Comparison of ENCODE assay signal across 9 cellular contexts in genomic region chr11:60762851-60763691, GRCh38. TPM values are rescaled to one million over a fixed set of nuclear protein-coding genes. Genes with fewer than 3 reads are reported as not detected.
DNase-seq lines count a peak whose midpoint lies in the region; ATAC-seq, FAIRE-seq and TF ChIP-seq lines count a peak whose summit lies in the region.
"Had no signal": no experiment of that assay in that cellular context is flagged by ENCODE, and none has a peak within 500 bp of the region (broad histone marks: within the 10 kb centered on the region; RNA-seq: fewer than 3 reads in every experiment).

No MANE protein-coding gene starts in this region.

- DNase-seq in activated T-cell treated with anti-CD3 and anti-CD28 coated beads, Interleukin-2, amount 50 U/mL, for 72 hours: no peak
- no peak for DNase-seq in activated T-cell treated with anti-CD3 and anti-CD28 coated beads, Interleukin-2, amount 50 U/mL, for 1 hour
- DNase-seq in HCT116 (ENCODE audit: low read depth, low spot score): peak; percentile 7
- DNase-seq in NAMALWA (ENCODE audit: low spot score): peak; percentile 75
- DNase-seq in fibroblast of pulmonary artery (ENCODE audit: low read depth): no peak
- DNase-seq in H54 (ENCODE audit: insufficient read length, low spot score): no peak
- no peak for DNase-seq in gastrocnemius medialis
- no peak for DNase-seq in A172 (ENCODE audit: low spot score)

- no peak overlapping the region for H3K4me3 Mint-ChIP-seq in activated T-cell treated with anti-CD3 and anti-CD28 coated beads, Interleukin-2, amount 50 U/mL, for 72 hours
- H3K4me3 Mint-ChIP-seq: central memory CD8-positive, alpha-beta T cell had no signal

- H3K9me2 ChIP-seq in HCT116 (ENCODE audit: insufficient read depth): no peaks in the 10 kb centered on the region

- no peaks in the 10 kb centered on the region for H3K9me3 ChIP-seq in HCT116 (ENCODE audit: control insufficient read depth in 1 of 2, insufficient read depth in 1 of 2, low read depth in 1 of 2, low read length in 2 of 2)
- H3K9me3 ChIP-seq in gastrocnemius medialis: no peaks in the 10 kb centered on the region

- H3K36me3 Mint-ChIP-seq in activated T-cell treated with anti-CD3 and anti-CD28 coated beads, Interleukin-2, amount 50 U/mL, for 72 hours (ENCODE audit: insufficient read depth in 2 of 2): no peaks in the 10 kb centered on the region

- H2AFZ ChIP-seq in HCT116 (ENCODE audit: low read depth, low read length, poor library complexity, severe bottlenecking): no peak overlapping the region

- H3K9ac ChIP-seq in HCT116 (ENCODE audit: low read length): no peak overlapping the region

- peaks cover 40% of the 10 kb centered on the region for H3K27me3 Mint-ChIP-seq in activated T-cell treated with anti-CD3 and anti-CD28 coated beads, Interleukin-2, amount 50 U/mL, for 72 hours (ENCODE audit: low read depth)

- POLR2A ChIA-PET in HCT116 (lab: Charles Lee): no interaction called here

- RAD21 ChIA-PET in HCT116 (lab: Charles Lee; ENCODE audit: low non-redundant PET in 1 of 2, low total read pairs in 2 of 2, uncharacterized antibody in 2 of 2, unreplicated experiment in 2 of 2): interaction anchor here in 1 of 2 experiments (0.9 kb wide), 2 partner anchors 12 to 105 kb away, joined by 3 read pairs; no protein-coding TSS in a partner anchor

- TF ChIP-seq RAD21 in HCT116 (IDR thresholded peaks at IDR 0.05; ENCODE audit: low read depth): peak; percentile 21; the same call in 1 of the 2 replicates

- H3K4me2 ChIP-seq in HCT116 (ENCODE audit: low read length): no peak overlapping the region

- no peaks in the 10 kb centered on the region for H3K79me2 ChIP-seq in HCT116 (ENCODE audit: insufficient read depth, low read length)

- no peak overlapping the region for H3K27ac Mint-ChIP-seq in activated T-cell treated with anti-CD3 and anti-CD28 coated beads, Interleukin-2, amount 50 U/mL, for 72 hours

- H3K27me3 ChIP-seq in HCT116 (ENCODE audit: insufficient read depth, low read length): 0 out of 2 replicates have a peak, but pooled peaks cover 5% of the 10 kb centered on the region
- peaks cover 0 to 5% (median 0%) of the 10 kb centered on the region in 3 donors for H3K27me3 ChIP-seq in gastrocnemius medialis

- in situ Hi-C loops in gastrocnemius medialis (cut with MboI; ENCODE audit: low sequenced_read_pairs in 4 of 4): no loop called here

- H3K9me3 Mint-ChIP-seq in activated T-cell treated with anti-CD3 and anti-CD28 coated beads, Interleukin-2, amount 50 U/mL, for 72 hours: no peaks in the 10 kb centered on the region
- H3K9me3 Mint-ChIP-seq: central memory CD8-positive, alpha-beta T cell had no signal

- CTCF ChIA-PET in HCT116 (lab: Charles Lee): interaction anchor here (0.6 to 4.3 kb wide), 20 partner anchors 9 to 498 kb away, joined by 3 to 31 read pairs (median 5); partner anchors contain the start of gene MS4A8

- FAIRE-seq in H54 (lab: Jason Lieb, UNC): no peak

- ATAC-seq in activated T-cell treated with anti-CD3 and anti-CD28 coated beads, Interleukin-2, amount 50 U/mL, for 72 hours (replicated peaks in 1 of 2): peak; percentile 37 to 50
- ATAC-seq in HCT116: peak; percentile 49
- ATAC-seq in gastrocnemius medialis: no peak

- no peak for TF ChIP-seq POLR2A in HCT116 (IDR thresholded peaks at IDR 0.05; ENCODE audit: borderline replicate concordance, extremely low read depth, insufficient read depth, insufficient read length)
- no peak for TF ChIP-seq POLR2A in H54 (IDR thresholded peaks at IDR 0.05; ENCODE audit: low read depth, low read length)
- TF ChIP-seq POLR2A in gastrocnemius medialis (IDR thresholded peaks at IDR 0.05): no peak

- intact Hi-C loops in HCT116 (cut with micrococcal nuclease) (no loop called here), gastrocnemius medialis (cut with DNase I; ENCODE audit: low total_unique reads) (no loop called here)

- H3K4me1 ChIP-seq in HCT116 (ENCODE audit: control insufficient read depth in 1 of 2, insufficient read depth in 2 of 2, low read length in 2 of 2) (peaks cover 8 to 10% of the 10 kb centered on the region in 2 experiments; a peak in 2 of 4 replicates), gastrocnemius medialis (peaks cover 6 to 14% of the 10 kb centered on the region in 2 donors)

- H3K4me3 ChIP-seq in HCT116 (replicated peaks in 1 of 2; ENCODE audit: low read depth in 1 of 2, low read length in 2 of 2) (no peak overlapping the region), fibroblast of pulmonary artery (replicated peaks; ENCODE audit: low read depth, low read length) (no peak overlapping the region), gastrocnemius medialis (no peak overlapping the region)

- TF ChIP-seq CTCF in HCT116 (IDR thresholded peaks at IDR 0.05 in 2 of 3, conservative IDR thresholded peaks at IDR 0.05 in 1 of 3; ENCODE audit: borderline replicate concordance in 1 of 3, insufficient read depth in 1 of 3, low read depth in 2 of 3, low read length in 2 of 3) (peak; percentile 34 to 59 (median 47); a peak in 5 of 6 replicates), fibroblast of pulmonary artery (IDR thresholded peaks at IDR 0.05; ENCODE audit: low read length, missing control alignments) (peak; percentile 35), gastrocnemius medialis (IDR thresholded peaks at IDR 0.05 in 4 of 5, conservative IDR thresholded peaks at IDR 0.05 in 1 of 5) (no peak)

- H3K36me3 ChIP-seq in HCT116 (ENCODE audit: control insufficient read depth in 1 of 2, insufficient read depth in 2 of 2, low read length in 2 of 2) (no peaks in the 10 kb centered on the region), gastrocnemius medialis (no peaks in the 10 kb centered on the region)

- no peaks in the 10 kb centered on the region for H4K20me1 ChIP-seq in HCT116 (ENCODE audit: insufficient read depth)

- peaks cover 13% of the 10 kb centered on the region for H3K4me1 Mint-ChIP-seq in activated T-cell treated with anti-CD3 and anti-CD28 coated beads, Interleukin-2, amount 50 U/mL, for 72 hours (ENCODE audit: low read depth)
- H3K4me1 Mint-ChIP-seq: central memory CD8-positive, alpha-beta T cell had no signal

- H3K27ac ChIP-seq in HCT116 (ENCODE audit: low read depth, low read length) (no peak overlapping the region), gastrocnemius medialis (no peak overlapping the region)

- BruUV-seq in HCT116 (replicated peaks; lab: Mats Ljungman, UMichigan): no TSS peak

TF ChIP-seq in HCT116, 20 proteins besides CTCF, POLR2A, EP300 and RAD21 (continues in another document):
- TF ChIP-seq JUND (IDR thresholded peaks at IDR 0.05) (no peak), MAX (IDR thresholded peaks at IDR 0.05) (no peak), FOSL1 (IDR thresholded peaks at IDR 0.05; ENCODE audit: low read depth) (no peak), EZH2 (IDR thresholded peaks at IDR 0.05) (no peak), REST (IDR thresholded peaks at IDR 0.05; ENCODE audit: low read depth) (no peak), ATF3 (IDR thresholded peaks at IDR 0.05) (no peak), EZH2phosphoT487 (IDR thresholded peaks at IDR 0.05; ENCODE audit: borderline replicate concordance) (no peak), ELF1 (IDR thresholded peaks at IDR 0.05; ENCODE audit: borderline replicate concordance, low read depth) (no peak), EGR1 (IDR thresholded peaks at IDR 0.05; ENCODE audit: low read depth) (no peak), TCF7L2 (IDR thresholded peaks at IDR 0.05; ENCODE audit: borderline replicate concordance, extremely low read depth, insufficient read depth, insufficient read length) (no peak), SP1 (IDR thresholded peaks at IDR 0.05; ENCODE audit: low read depth) (no peak)

RNA-seq across cellular contexts. Expression of gene MS4A15, which starts 6.4 kb away (rescaled TPM):
- total RNA-seq in activated T-cell treated with anti-CD3 and anti-CD28 coated beads, Interleukin-2, amount 50 U/mL, for 72 hours: not detected
- total RNA-seq in HCT116 (2021; ENCODE audit: unreplicated experiment) (1.5 TPM), gastrocnemius medialis (not detected)
- 1.8 and 2.1 TPM in 2 replicates for polyA plus RNA-seq in HCT116 (2012)
- total RNA-seq in A172 (2014; rRNA removed; shearing (Covaris generic)): not detected in 2 replicates

RNA-seq across cellular contexts. Expression of gene MS4A10, which starts 22.1 kb away (rescaled TPM):
- total RNA-seq in activated T-cell treated with anti-CD3 and anti-CD28 coated beads, Interleukin-2, amount 50 U/mL, for 72 hours: not detected
- not detected for total RNA-seq in HCT116 (2021; ENCODE audit: unreplicated experiment)
- polyA plus RNA-seq in HCT116 (2012): not detected in 2 replicates
- not detected for total RNA-seq in gastrocnemius medialis
- not detected in 2 replicates for total RNA-seq in A172 (2014; rRNA removed; shearing (Covaris generic))

RNA-seq across cellular contexts. Expression of gene MS4A18, which starts 38.6 kb away (rescaled TPM):
- total RNA-seq in activated T-cell treated with anti-CD3 and anti-CD28 coated beads, Interleukin-2, amount 50 U/mL, for 72 hours: not detected
- total RNA-seq in HCT116 (2021; ENCODE audit: unreplicated experiment) (not detected), gastrocnemius medialis (not detected)
- not detected in 2 replicates for polyA plus RNA-seq in HCT116 (2012)
- not detected in 2 replicates for total RNA-seq in A172 (2014; rRNA removed; shearing (Covaris generic))

Comparison
In these comparisons a context has a peak if more than half of its experiments do, and no peak if none do; other contexts are left out.
1. ATAC-seq: peak in activated T-cell treated with anti-CD3 and anti-CD28 coated beads, Interleukin-2, amount 50 U/mL, for 72 hours (2 of 2) and HCT116 (single experiment); none in gastrocnemius medialis (0 of 2).
2. DNase-seq: peak in HCT116 (single experiment) and NAMALWA (single experiment); none in activated T-cell treated with anti-CD3 and anti-CD28 coated beads, Interleukin-2, amount 50 U/mL, for 72 hours (0 of 2), activated T-cell treated with anti-CD3 and anti-CD28 coated beads, Interleukin-2, amount 50 U/mL, for 1 hour (single experiment), fibroblast of pulmonary artery (single experiment), H54 (single experiment), gastrocnemius medialis (0 of 2) and A172 (single experiment).
3. CTCF ChIP-seq: peak in HCT116 (3 of 3) and fibroblast of pulmonary artery (single experiment); none in gastrocnemius medialis (0 of 5).